In genomic region chr11:129992161-129992944, GRCh38 we compare ENCODE assay signal across 8 cellular contexts. TPM values are rescaled to one million over a fixed set of nuclear protein-coding genes. Genes with fewer than 3 reads are reported as not detected.
A peak's percentile ranks its signal among the peaks of the same experiment; 100 is the strongest.
DNase-seq lines count a peak whose midpoint lies in the region; ATAC-seq, FAIRE-seq and TF ChIP-seq lines count a peak whose summit lies in the region.

No MANE protein-coding gene starts in this region.

- H3K9me3 Mint-ChIP-seq in CD4-positive, CD25-positive, alpha-beta regulatory T cell, result no peaks in the 10 kb centered on the region

- H3K4me2 ChIP-seq in Karpas-422 (ENCODE audit: low read depth, low read length, poor library complexity, severe bottlenecking), result peak overlapping the region; percentile 44

- no peaks in the 10 kb centered on the region for H3K9me2 ChIP-seq in Karpas-422 (replicated peaks; ENCODE audit: insufficient read depth, low read length)

- peaks cover 2% of the 10 kb centered on the region for H3K36me3 ChIP-seq in CD4-positive, CD25-positive, alpha-beta regulatory T cell (ENCODE audit: control insufficient read depth, insufficient read depth, low read length)
- H3K36me3 ChIP-seq in Karpas-422 (ENCODE audit: insufficient read depth, low read length) (no peaks in the 10 kb centered on the region), lower lobe of right lung (no peaks in the 10 kb centered on the region)

- no peak overlapping the region for H3K27ac ChIP-seq in CD4-positive, CD25-positive, alpha-beta regulatory T cell (ENCODE audit: insufficient read depth, low read length, poor library complexity, severe bottlenecking)
- peak overlapping the region; percentile 73 for H3K27ac ChIP-seq in Karpas-422 (ENCODE audit: low read length)
- H3K27ac ChIP-seq in lower lobe of right lung, result no peak overlapping the region

- peak overlapping the region; percentile 24; the same call in 1 of the 2 replicates for H3K9ac ChIP-seq in Karpas-422 (ENCODE audit: low read length)

- TF ChIP-seq CTCF in lower lobe of right lung (IDR thresholded peaks at IDR 0.05), result peak; percentile 46

- H3K36me3 Mint-ChIP-seq in CD4-positive, CD25-positive, alpha-beta regulatory T cell, result peaks cover 11% of the 10 kb centered on the region

- H3K9me3 ChIP-seq in CD4-positive, CD25-positive, alpha-beta regulatory T cell (ENCODE audit: control insufficient read depth in 2 of 2, low read length in 2 of 2), result no peaks in the 10 kb centered on the region
- no peaks in the 10 kb centered on the region for H3K9me3 ChIP-seq in Karpas-422 (ENCODE audit: low read length)
- H3K9me3 ChIP-seq in lower lobe of right lung, result no peaks in the 10 kb centered on the region

- H3K4me3 ChIP-seq in CD4-positive, CD25-positive, alpha-beta regulatory T cell (ENCODE audit: low read depth, low read length), result no peak overlapping the region
- H3K4me3 ChIP-seq in Karpas-422 (ENCODE audit: low read length) (no peak overlapping the region), lower lobe of right lung (no peak overlapping the region)

- H3K4me1 Mint-ChIP-seq in CD4-positive, CD25-positive, alpha-beta regulatory T cell, result peaks cover 14 to 41% (median 27%) of the 10 kb centered on the region in 4 donors

- DNase-seq in CD4-positive, CD25-positive, alpha-beta regulatory T cell, result peak; percentile 14 to 63 (median 49)
- DNase-seq in GM19239 (ENCODE audit: insufficient read length, low spot score), result no peak
- peak; percentile 72 for DNase-seq in Karpas-422
- DNase-seq in SHP77 treated with DMSO at 0.1 percent for 48 hours (lab: John Stamatoyannopoulos, UW), result peak; percentile 68
- peak; percentile 68 to 84 for DNase-seq in T47D (ENCODE audit: low read depth in 1 of 2, low spot score in 1 of 2)
- DNase-seq in lower lobe of right lung, result no peak
- no peak for DNase-seq in frontal cortex (ENCODE audit: low spot score in 2 of 2)
- no peak for DNase-seq in dedifferentiated amniotic fluid mesenchymal stem cell (ENCODE audit: extremely low spot score)

- no peaks in the 10 kb centered on the region for H3K27me3 ChIP-seq in CD4-positive, CD25-positive, alpha-beta regulatory T cell (ENCODE audit: control insufficient read depth, insufficient read depth, low read length)
- H3K27me3 ChIP-seq in Karpas-422 (ENCODE audit: low read length) (no peaks in the 10 kb centered on the region), lower lobe of right lung (ENCODE audit: low read depth) (no peaks in the 10 kb centered on the region)

- ATAC-seq in CD4-positive, CD25-positive, alpha-beta regulatory T cell (ENCODE audit: low read depth in 2 of 2), result peak; percentile 69 to 80
- ATAC-seq in lower lobe of right lung, result peak; percentile 80 to 87

- H2AFZ ChIP-seq in Karpas-422 (ENCODE audit: low read length), result no peak overlapping the region

- FAIRE-seq in GM19239 (lab: Jason Lieb, UNC) (peak; percentile 76), frontal cortex (lab: Jason Lieb, UNC) (no peak)

- intact Hi-C loops in lower lobe of right lung (cut with DNase I), result no loop called here

- peak overlapping the region in 2 of 4 donors; percentile 33 to 42 for H3K4me3 Mint-ChIP-seq in CD4-positive, CD25-positive, alpha-beta regulatory T cell

- in situ Hi-C loops in T47D (cut with HindIII; ENCODE audit: low pct_unique_long_range_greater_than_20kb, low sequenced_read_pairs), result no loop called here

- peaks cover 22% of the 10 kb centered on the region; the same call in 1 of the 2 replicates for H3K79me2 ChIP-seq in Karpas-422 (ENCODE audit: low read length)

- H3K27ac Mint-ChIP-seq in CD4-positive, CD25-positive, alpha-beta regulatory T cell, result peak overlapping the region in 2 of 3 donors; percentile 4 to 69

- peaks cover 11% of the 10 kb centered on the region for H3K4me1 ChIP-seq in CD4-positive, CD25-positive, alpha-beta regulatory T cell (ENCODE audit: control insufficient read depth, insufficient read depth, low read length, poor library complexity, severe bottlenecking)
- H3K4me1 ChIP-seq in Karpas-422 (ENCODE audit: low read length) (peaks cover 31% of the 10 kb centered on the region), lower lobe of right lung (peaks cover 11% of the 10 kb centered on the region)

- H4K20me1 ChIP-seq in Karpas-422 (ENCODE audit: insufficient read depth, low read depth, low read length), result no peaks in the 10 kb centered on the region

- H3K27me3 Mint-ChIP-seq in CD4-positive, CD25-positive, alpha-beta regulatory T cell, result no peaks in the 10 kb centered on the region

RNA-seq across cellular contexts. Expression of gene PRDM10, which starts 10.3 kb away (rescaled TPM):
- total RNA-seq in CD4-positive, CD25-positive, alpha-beta regulatory T cell, result 15.8 TPM
- polyA plus RNA-seq in CD4-positive, CD25-positive, alpha-beta regulatory T cell, result 1 to 10 TPM; 2.6 to 3.0 (median 2.7) TPM
- total RNA-seq in Karpas-422 (2014; rRNA removed; shearing (Covaris generic); ENCODE audit: low replicate concordance), result 7.1 and 9.8 TPM in 2 replicates
- 9.5 TPM for total RNA-seq in lower lobe of right lung
- total RNA-seq in frontal cortex, result 11.4 TPM

Comparison
In these comparisons a context has a peak if more than half of its experiments do, and no peak if none do; other contexts are left out.
1. DNase-seq: peak in CD4-positive, CD25-positive, alpha-beta regulatory T cell (3 of 3), Karpas-422 (single experiment), SHP77 treated with DMSO at 0.1 percent for 48 hours (single experiment) and T47D (2 of 2); none in GM19239 (single experiment), lower lobe of right lung (single experiment), frontal cortex (0 of 2) and dedifferentiated amniotic fluid mesenchymal stem cell (single experiment).